23 cellular contexts compared by ENCODE assay signal in genomic region chr14:101954501-101954900, GRCh38. TPM values are rescaled to one million over a fixed set of nuclear protein-coding genes. Genes with fewer than 3 reads are reported as not detected.
DNase-seq lines count a peak whose midpoint lies in the region; ATAC-seq, FAIRE-seq and TF ChIP-seq lines count a peak whose summit lies in the region.
"Had no signal": no experiment of that assay in that cellular context is flagged by ENCODE, and none has a peak within 500 bp of the region (broad histone marks: within the 10 kb centered on the region; RNA-seq: fewer than 3 reads in every experiment).

No MANE protein-coding gene starts in this region.

- H3K36me3 Mint-ChIP-seq in T-helper 17 cell (ENCODE audit: low read depth): no peaks in the 10 kb centered on the region
- H3K36me3 Mint-ChIP-seq: CD8-positive, alpha-beta T cell had no signal

- no peaks in the 10 kb centered on the region for H3K27me3 Mint-ChIP-seq in T-helper 17 cell
- H3K27me3 Mint-ChIP-seq: B cell; CD4-positive, alpha-beta T cell had no signal

- no peak for FAIRE-seq in kidney (lab: Jason Lieb, UNC)
- FAIRE-seq: A549, D721Med, G401.6, GM12891, GM19239 had no signal

- TF ChIP-seq CTCF in RWPE2 (IDR thresholded peaks at IDR 0.05; ENCODE audit: poor library complexity, severe bottlenecking): no peak
- no peak for TF ChIP-seq CTCF in kidney (IDR thresholded peaks at IDR 0.05; ENCODE audit: borderline replicate concordance, extremely low read depth, insufficient read depth)

- H3K27ac Mint-ChIP-seq in T-helper 17 cell: no peak overlapping the region
- H3K27ac Mint-ChIP-seq: B cell; CD4-positive, alpha-beta T cell; CD8-positive, alpha-beta T cell had no signal

- ATAC-seq in RWPE2 (ENCODE audit: low read depth) (no peak), sciatic nerve (no peak), T-helper 17 cell (no peak)
- ATAC-seq: CD8-positive, alpha-beta T cell had no signal

- H3K4me1 Mint-ChIP-seq in T-helper 17 cell: no peaks in the 10 kb centered on the region

- H3K9ac ChIP-seq in kidney (ENCODE audit: low read length in 2 of 2): no peak overlapping the region

- H3K4me1 ChIP-seq in RWPE2 (ENCODE audit: insufficient read depth, poor library complexity, severe bottlenecking) (no peaks in the 10 kb centered on the region), kidney (ENCODE audit: control insufficient read depth in 1 of 2, insufficient read depth in 1 of 2, low read depth in 1 of 2, low read length in 2 of 2) (no peaks in the 10 kb centered on the region)
- H3K4me1 ChIP-seq: Caco-2 had no signal

- H3K4me3 ChIP-seq in RWPE2 (ENCODE audit: severe bottlenecking): no peak overlapping the region
- H3K4me3 ChIP-seq in kidney (ENCODE audit: low read length in 2 of 2): no peak overlapping the region
- H3K4me3 ChIP-seq: A549; BLaER1 treated with 17β-estradiol and CSF1 and Interleukin-3, amounts not matched to agents 10 nM and 100 nM had no signal

- H3K9me3 ChIP-seq in RWPE2 (ENCODE audit: severe bottlenecking): no peaks in the 10 kb centered on the region
- no peaks in the 10 kb centered on the region for H3K9me3 ChIP-seq in kidney (ENCODE audit: control insufficient read depth in 1 of 2, low read length in 2 of 2)
- no peaks in the 10 kb centered on the region for H3K9me3 ChIP-seq in T-helper 17 cell (ENCODE audit: control insufficient read depth, low read length, poor library complexity, severe bottlenecking)
- H3K9me3 ChIP-seq: A549; BLaER1 treated with 17β-estradiol and CSF1 and Interleukin-3, amounts not matched to agents 10 nM and 100 nM; Caco-2 had no signal

- no peaks in the 10 kb centered on the region for H3K36me3 ChIP-seq in RWPE2 (ENCODE audit: low read depth)
- H3K36me3 ChIP-seq in kidney (ENCODE audit: control insufficient read depth in 1 of 2, insufficient read depth in 2 of 2, low read length in 2 of 2): no peaks in the 10 kb centered on the region

- H3K27me3 ChIP-seq in RWPE2 (ENCODE audit: insufficient read depth, poor library complexity, severe bottlenecking): no peaks in the 10 kb centered on the region
- H3K27me3 ChIP-seq: BLaER1 treated with 17β-estradiol and CSF1 and Interleukin-3, amounts not matched to agents 10 nM and 100 nM had no signal

- H3K27ac ChIP-seq in RWPE2 (ENCODE audit: poor library complexity, severe bottlenecking) (no peak overlapping the region), kidney (ENCODE audit: low read depth in 2 of 2, low read length in 2 of 2) (no peak overlapping the region)
- H3K27ac ChIP-seq: 22Rv1; A549; BLaER1 treated with 17β-estradiol and CSF1 and Interleukin-3, amounts not matched to agents 10 nM and 100 nM; C4-2B had no signal

- DNase-seq in RWPE2 (ENCODE audit: low spot score) (peak; percentile 20), kidney (peak; percentile 12), mesenteric fat pad (ENCODE audit: low spot score) (peak; percentile 55), sciatic nerve (ENCODE audit: low spot score) (peak; percentile 30), T-helper 17 cell (no peak)
- DNase-seq in activated CD4-positive, alpha-beta T cell treated with anti-CD3 and anti-CD28 coated beads for 48 hours: no peak
- no peak for DNase-seq in central memory CD4-positive, alpha-beta T cell
- DNase-seq: AML-193; Calu3; CD4-positive, alpha-beta T cell; CD8-positive, alpha-beta T cell; DMS79 treated with DMSO at 0.1 percent for 48 hours; GF-D8 had no signal

- intact Hi-C loops in kidney (cut with DNase I): no loop called here
- intact Hi-C loops in sciatic nerve (cut with DNase I): no loop called here

- no peak overlapping the region for H3K4me3 Mint-ChIP-seq in T-helper 17 cell
- H3K4me3 Mint-ChIP-seq: B cell; CD4-positive, alpha-beta T cell; CD8-positive, alpha-beta T cell had no signal

RNA-seq across cellular contexts. Expression of gene DYNC1H1, which starts 9.9 kb away (rescaled TPM):
- 390 TPM for total RNA-seq in kidney
- 132 TPM for polyA plus RNA-seq in kidney (ENCODE audit: insufficient read depth, low read depth, low replicate concordance)
- 473 TPM for total RNA-seq in mesenteric fat pad
- total RNA-seq in sciatic nerve: 496 TPM
- total RNA-seq in T-helper 17 cell: 100 to 1,000 TPM; 318 to 366 TPM

Comparison
In these comparisons a context has a peak if more than half of its experiments do, and no peak if none do; other contexts are left out.
1. DNase-seq: peak in RWPE2 (single experiment), kidney (single experiment), mesenteric fat pad (single experiment) and sciatic nerve (single experiment); none in T-helper 17 cell (0 of 3), activated CD4-positive, alpha-beta T cell treated with anti-CD3 and anti-CD28 coated beads for 48 hours (single experiment) and central memory CD4-positive, alpha-beta T cell (single experiment).